Comparison of ENCODE assay signal across 1 cellular context in the genomic region with DNA sequence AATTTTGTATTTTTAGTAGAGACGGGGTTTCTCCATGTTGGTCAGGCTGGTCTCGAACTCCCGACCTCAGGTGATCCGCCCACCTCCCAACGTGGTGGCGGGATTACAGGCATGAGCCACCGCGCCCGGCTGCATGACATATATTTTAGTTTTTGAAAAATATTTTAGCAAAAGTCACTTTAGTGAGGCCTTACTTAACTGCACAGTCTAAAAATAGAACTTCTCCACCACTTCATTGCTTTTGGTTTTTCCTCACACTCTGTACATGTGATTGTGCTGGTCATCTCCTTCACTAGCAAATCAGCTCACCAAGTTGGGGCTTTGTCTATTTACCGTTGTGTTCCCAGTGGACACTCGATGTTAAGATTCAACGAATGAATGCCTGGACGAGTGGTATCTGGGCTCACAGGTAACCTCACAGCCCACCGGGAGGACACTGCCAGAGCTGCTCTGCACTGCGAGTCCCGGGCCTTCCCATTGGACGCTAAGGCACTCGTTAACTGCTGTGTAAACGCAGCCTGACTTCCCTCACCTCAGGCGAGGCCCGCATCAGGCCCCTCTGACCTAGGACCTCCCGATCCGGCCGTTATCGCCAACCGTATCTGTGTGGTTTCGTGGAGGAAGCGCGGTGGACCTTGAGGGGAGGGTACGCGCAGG.
TF ChIP-seq lines count a peak whose summit lies in the region.

No MANE protein-coding gene starts in this region.

TF ChIP-seq in H1, 55 proteins besides CTCF, POLR2A, EP300 and RAD21:
- TF ChIP-seq YY1 (IDR thresholded peaks at IDR 0.05; ENCODE audit: low read depth, low read length) (0 out of 2 replicates have a peak, but pooled peaks have one; percentile 21), RBBP5 (IDR thresholded peaks at IDR 0.05; ENCODE audit: borderline replicate concordance, low read depth, low read length) (no peak; the same call in 1 of the 2 replicates), SIN3A (conservative IDR thresholded peaks at IDR 0.05 in 1 of 2, IDR thresholded peaks at IDR 0.05 in 1 of 2; ENCODE audit: low read depth in 1 of 2, low read length in 2 of 2) (peak in 1 of 2 experiments; percentile 21; a peak in 1 of 4 replicates), POLR2AphosphoS5 (IDR thresholded peaks at IDR 0.05; ENCODE audit: low read depth, low read length) (peak; percentile 39), SAP30 (IDR thresholded peaks at IDR 0.05; ENCODE audit: insufficient read depth, insufficient replicate concordance, low read length) (peak; percentile 65), KDM4A (IDR thresholded peaks at IDR 0.05; ENCODE audit: low read depth, low read length, severe bottlenecking) (peak; percentile 62), NRF1 (IDR thresholded peaks at IDR 0.05; ENCODE audit: low read depth, low read length) (no peak), PHF8 (conservative IDR thresholded peaks at IDR 0.05; ENCODE audit: low read depth, low read length) (0 out of 2 replicates have a peak, but pooled peaks have one; percentile 45)
